In genomic region chr2:197708331-197708730, GRCh38 we compare ENCODE assay signal across 1 cellular context.
TF ChIP-seq lines count a peak whose summit lies in the region.

No MANE protein-coding gene starts in this region.

TF ChIP-seq in H1, 55 proteins besides CTCF, POLR2A, EP300 and RAD21:
- TF ChIP-seq TBP (IDR thresholded peaks at IDR 0.05; ENCODE audit: low read depth, low read length) (no peak), JUND (IDR thresholded peaks at IDR 0.05; ENCODE audit: low read length) (no peak), E2F6 (IDR thresholded peaks at IDR 0.05) (no peak), ATF2 (IDR thresholded peaks at IDR 0.05; ENCODE audit: low read length) (no peak), SRF (IDR thresholded peaks at IDR 0.05; ENCODE audit: low read depth, low read length) (no peak), TCF12 (IDR thresholded peaks at IDR 0.05; ENCODE audit: low read depth, low read length) (no peak), GABPA (IDR thresholded peaks at IDR 0.05; ENCODE audit: borderline replicate concordance, insufficient read depth, low read length) (no peak), CBX8 (IDR thresholded peaks at IDR 0.05; ENCODE audit: borderline replicate concordance, low read depth, low read length) (no peak), CHD7 (IDR thresholded peaks at IDR 0.05; ENCODE audit: insufficient replicate concordance, low read length) (no peak), USF2 (IDR thresholded peaks at IDR 0.05; ENCODE audit: low read length) (no peak), TEAD4 (IDR thresholded peaks at IDR 0.05; ENCODE audit: low read depth, low read length) (no peak), POLR2AphosphoS5 (IDR thresholded peaks at IDR 0.05; ENCODE audit: low read depth, low read length) (no peak), SIX5 (IDR thresholded peaks at IDR 0.05; ENCODE audit: low read depth, low read length) (no peak), BRCA1 (IDR thresholded peaks at IDR 0.05; ENCODE audit: low read depth, low read length) (no peak), NRF1 (IDR thresholded peaks at IDR 0.05; ENCODE audit: low read depth, low read length) (no peak), HDAC6 (IDR thresholded peaks at IDR 0.05; ENCODE audit: low read depth, low read length) (no peak), TAF1 (IDR thresholded peaks at IDR 0.05; ENCODE audit: low read depth, low read length) (no peak)
